33 cellular contexts compared by ENCODE assay signal in the genomic region with DNA sequence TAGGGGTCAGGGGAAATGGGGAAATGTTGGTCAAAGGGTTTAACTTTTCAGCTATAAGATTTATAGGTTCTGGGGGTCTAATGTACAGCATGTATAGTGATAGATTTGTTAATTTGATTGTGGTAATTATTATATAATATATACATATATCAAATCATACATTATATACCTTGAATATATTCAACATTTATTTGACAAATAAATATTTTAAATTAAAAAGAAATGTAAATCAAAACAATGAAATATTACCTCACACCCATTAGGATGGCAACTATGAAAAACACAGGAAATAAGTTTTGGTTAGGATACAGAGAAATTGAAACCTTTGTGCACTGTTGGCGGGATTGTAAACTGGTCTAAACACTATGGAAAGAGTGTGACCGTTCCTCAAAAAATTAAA.
DNase-seq lines count a peak whose midpoint lies in the region; ATAC-seq, FAIRE-seq and TF ChIP-seq lines count a peak whose summit lies in the region.
"Had no signal": no experiment of that assay in that cellular context is flagged by ENCODE, and none has a peak within 500 bp of the region (broad histone marks: within the 10 kb centered on the region; RNA-seq: fewer than 3 reads in every experiment).

No MANE protein-coding gene starts in this region.

- ATAC-seq in WTC11 = no peak
- ATAC-seq: A549; CD8-positive, alpha-beta T cell had no signal

- H3K27ac ChIP-seq in CD8-positive, alpha-beta memory T cell (ENCODE audit: low read depth, low read length) = no peak overlapping the region
- H3K27ac ChIP-seq: 22Rv1; A549; BLaER1; BLaER1 treated with 17β-estradiol and CSF1 and Interleukin-3, amounts not matched to agents 10 nM and 100 nM; C4-2B had no signal

- no peaks in the 10 kb centered on the region for H3K27me3 Mint-ChIP-seq in WTC11 (ENCODE audit: low read depth)
- peaks cover 2 to 4% of the 10 kb centered on the region in 2 donors for H3K27me3 Mint-ChIP-seq in CD8-positive, alpha-beta memory T cell
- H3K27me3 Mint-ChIP-seq: CD4-positive, alpha-beta T cell had no signal

- TF ChIP-seq CTCF in WTC11 (IDR thresholded peaks at IDR 0.05) (no peak), GM10248 (IDR thresholded peaks at IDR 0.05; ENCODE audit: control extremely low read depth, extremely low read depth, low read depth, missing control alignments) (no peak)

- no peak overlapping the region for H3K4me3 Mint-ChIP-seq in WTC11
- H3K4me3 Mint-ChIP-seq in CD8-positive, alpha-beta memory T cell = no peak overlapping the region
- H3K4me3 Mint-ChIP-seq: B cell; CD14-positive monocyte; CD4-positive, alpha-beta memory T cell; CD4-positive, alpha-beta T cell; CD4-positive, CD25-positive, alpha-beta regulatory T cell; CD8-positive, alpha-beta T cell had no signal

- H3K4me1 ChIP-seq in CD8-positive, alpha-beta memory T cell (ENCODE audit: insufficient read depth, low read length) = no peaks in the 10 kb centered on the region
- H3K4me1 ChIP-seq: A549; BE2C; BLaER1; BLaER1 treated with 17β-estradiol and CSF1 and Interleukin-3, amounts not matched to agents 10 nM and 100 nM; Caco-2 had no signal

- H3K4me3 ChIP-seq in CD8-positive, alpha-beta memory T cell (ENCODE audit: low read length) = no peak overlapping the region
- H3K4me3 ChIP-seq: A549; BLaER1; BLaER1 treated with 17β-estradiol and CSF1 and Interleukin-3, amounts not matched to agents 10 nM and 100 nM had no signal

- DNase-seq in WTC11 (ENCODE audit: low spot score) = no peak
- DNase-seq in NCI-H524 (lab: John Stamatoyannopoulos, UW) = no peak
- DNase-seq in GM10248 (ENCODE audit: extremely low spot score) = no peak
- no peak for DNase-seq in CD8-positive, alpha-beta memory T cell
- DNase-seq: 8988T; ACHN; AML-193; BE2C; C1 segment of cervical spinal cord; Caco-2; Calu3; CD4-positive, alpha-beta memory T cell; CD4-positive, alpha-beta T cell; CD4-positive, CD25-positive, alpha-beta regulatory T cell; CD8-positive, alpha-beta T cell; COR-L47; DMS 273 treated with DMSO at 0.1 percent for 48 hours; DMS153; DMS53; DMS79; DMS79 treated with DMSO at 0.1 percent for 48 hours; DND-41; EL had no signal

- POLR2A ChIA-PET in WTC11 (lab: Charles Lee) (no interaction called here), GM10248 (lab: Yijun Ruan, JAX) (no interaction called here)
- POLR2A ChIA-PET in CD8-positive, alpha-beta memory T cell (lab: Charles Lee) = no interaction called here

- CTCF ChIA-PET in WTC11 (lab: Charles Lee) (no interaction called here), GM10248 (lab: Yijun Ruan, JAX) (no interaction called here)
- CTCF ChIA-PET in CD8-positive, alpha-beta memory T cell (lab: Charles Lee) = no interaction called here

- no peak overlapping the region for H3K27ac Mint-ChIP-seq in WTC11
- no peak overlapping the region for H3K27ac Mint-ChIP-seq in CD8-positive, alpha-beta memory T cell
- H3K27ac Mint-ChIP-seq: B cell; CD14-positive monocyte; CD4-positive, alpha-beta T cell; CD4-positive, CD25-positive, alpha-beta regulatory T cell; CD8-positive, alpha-beta T cell had no signal

- peaks cover 8% of the 10 kb centered on the region; the same call in 1 of the 2 replicates for H3K4me1 Mint-ChIP-seq in WTC11
- H3K4me1 Mint-ChIP-seq in CD8-positive, alpha-beta memory T cell = no peaks in the 10 kb centered on the region
- H3K4me1 Mint-ChIP-seq: B cell; CD14-positive monocyte; CD4-positive, alpha-beta memory T cell; CD4-positive, CD25-positive, alpha-beta regulatory T cell had no signal

- H3K36me3 Mint-ChIP-seq in WTC11 = peaks cover 7% of the 10 kb centered on the region
- H3K36me3 Mint-ChIP-seq in CD8-positive, alpha-beta memory T cell = peaks cover 0 to 11% (median 2%) of the 10 kb centered on the region in 3 donors
- H3K36me3 Mint-ChIP-seq: CD14-positive monocyte; CD4-positive, CD25-positive, alpha-beta regulatory T cell; CD8-positive, alpha-beta T cell had no signal

- H3K36me3 ChIP-seq in CD8-positive, alpha-beta memory T cell (ENCODE audit: insufficient read depth, low read length) = no peaks in the 10 kb centered on the region
- H3K36me3 ChIP-seq: BE2C; BLaER1; BLaER1 treated with 17β-estradiol and CSF1 and Interleukin-3, amounts not matched to agents 10 nM and 100 nM had no signal

- peaks cover 5% of the 10 kb centered on the region for H3K9me3 ChIP-seq in CD8-positive, alpha-beta memory T cell (ENCODE audit: low read length)
- H3K9me3 ChIP-seq: BE2C had no signal

- peaks cover 22% of the 10 kb centered on the region for H3K9me3 Mint-ChIP-seq in WTC11
- H3K9me3 Mint-ChIP-seq in CD8-positive, alpha-beta memory T cell = peaks cover 25 to 40% (median 34%) of the 10 kb centered on the region in 5 donors

- FAIRE-seq in A204.1 (lab: Jason Lieb, UNC) (peak; percentile 68), G401.6 (lab: Jason Lieb, UNC) (peak; percentile 74)
- FAIRE-seq: A549, D721Med had no signal

- H3K27me3 ChIP-seq in CD8-positive, alpha-beta memory T cell (ENCODE audit: insufficient read depth, low read length, poor library complexity, severe bottlenecking) = no peaks in the 10 kb centered on the region
- H3K27me3 ChIP-seq: BE2C; BLaER1; BLaER1 treated with 17β-estradiol and CSF1 and Interleukin-3, amounts not matched to agents 10 nM and 100 nM had no signal

TF ChIP-seq in WTC11, 78 proteins besides CTCF, POLR2A, EP300 and RAD21:
- TF ChIP-seq HMGA2 (CRISPR knock-in tag; IDR thresholded peaks at IDR 0.05) = peak; percentile 90; the same call in 1 of the 2 replicates
- TF ChIP-seq GTF2I (CRISPR knock-in tag; conservative IDR thresholded peaks at IDR 0.05) = no peak
